29 cellular contexts compared by ENCODE assay signal in the genomic region with DNA sequence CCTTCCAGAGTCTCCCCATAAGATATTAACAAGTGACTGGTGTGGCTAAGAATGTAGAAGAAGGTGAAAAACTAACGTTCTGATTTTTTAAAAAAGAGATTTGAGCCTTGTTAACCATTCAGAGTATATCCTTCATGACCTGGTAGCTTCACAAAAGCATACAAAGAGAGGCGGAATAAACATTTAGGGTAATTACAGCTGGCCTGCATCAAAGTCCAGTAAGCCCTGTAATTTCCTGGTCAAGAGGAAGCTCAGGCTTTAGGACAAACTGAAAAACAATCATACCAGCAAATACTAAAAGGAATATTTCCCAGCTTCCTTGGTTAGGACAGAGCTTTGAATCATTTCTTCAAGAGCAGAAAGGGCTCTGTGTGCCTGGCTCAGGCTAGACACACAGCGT.
A peak's percentile ranks its signal among the peaks of the same experiment; 100 is the strongest.
DNase-seq lines count a peak whose midpoint lies in the region; ATAC-seq and TF ChIP-seq lines count a peak whose summit lies in the region.
"Had no signal": no experiment of that assay in that cellular context is flagged by ENCODE, and none has a peak within 500 bp of the region (broad histone marks: within the 10 kb centered on the region; RNA-seq: fewer than 3 reads in every experiment).

No MANE protein-coding gene starts in this region.

- no peaks in the 10 kb centered on the region for H3K79me2 ChIP-seq in hepatocyte

- H3K36me3 Mint-ChIP-seq in CD8-positive, alpha-beta T cell, result no peaks in the 10 kb centered on the region
- H3K36me3 Mint-ChIP-seq: CD8-positive, alpha-beta memory T cell had no signal

- H3K9me3 ChIP-seq in BLaER1 (peaks cover 28% of the 10 kb centered on the region), hepatocyte (ENCODE audit: low read depth) (no peaks in the 10 kb centered on the region), muscle layer of duodenum (ENCODE audit: control insufficient read depth in 1 of 2, low read length in 2 of 2) (peaks cover 0 to 7% of the 10 kb centered on the region in 2 donors)
- peaks cover 9% of the 10 kb centered on the region for H3K9me3 ChIP-seq in CD8-positive, alpha-beta T cell (ENCODE audit: low read length)
- H3K9me3 ChIP-seq: SJSA1 had no signal

- TF ChIP-seq CTCF in VCaP (conservative IDR thresholded peaks at IDR 0.05) (no peak), hepatocyte (IDR thresholded peaks at IDR 0.05; ENCODE audit: poor library complexity) (no peak)
- TF ChIP-seq CTCF in CD8-positive, alpha-beta T cell (IDR thresholded peaks at IDR 0.05), result no peak

- no peak overlapping the region for H3K9ac ChIP-seq in BLaER1
- H3K9ac ChIP-seq: KMS-11 had no signal

- no peak overlapping the region for H3K4me3 ChIP-seq in BLaER1
- H3K4me3 ChIP-seq in hepatocyte, result no peak overlapping the region
- H3K4me3 ChIP-seq in muscle layer of duodenum (ENCODE audit: low read depth in 1 of 2, low read length in 2 of 2), result no peak overlapping the region
- H3K4me3 ChIP-seq in CD8-positive, alpha-beta T cell (ENCODE audit: low read depth, low read length), result no peak overlapping the region
- H3K4me3 ChIP-seq: A549, HAP-1, PC-9, SJSA1 had no signal

- POLR2A ChIA-PET in CD8-positive, alpha-beta T cell (lab: Charles Lee), result no interaction called here

- H3K36me3 ChIP-seq in BLaER1 (peaks cover 10% of the 10 kb centered on the region), hepatocyte (replicated peaks; ENCODE audit: insufficient read depth, low read depth) (no peaks in the 10 kb centered on the region), muscle layer of duodenum (ENCODE audit: control insufficient read depth in 1 of 2, insufficient read depth in 2 of 2, low read length in 2 of 2) (no peaks in the 10 kb centered on the region)
- no peaks in the 10 kb centered on the region for H3K36me3 ChIP-seq in CD8-positive, alpha-beta T cell (ENCODE audit: insufficient read depth, low read length)
- H3K36me3 ChIP-seq: HAP-1, SJSA1 had no signal

- H3K27me3 ChIP-seq in BLaER1 (no peaks in the 10 kb centered on the region), hepatocyte (no peaks in the 10 kb centered on the region), muscle layer of duodenum (ENCODE audit: low read depth, low read length) (no peaks in the 10 kb centered on the region)
- no peaks in the 10 kb centered on the region for H3K27me3 ChIP-seq in CD8-positive, alpha-beta T cell (ENCODE audit: insufficient read depth, low read length)
- H3K27me3 ChIP-seq: SJSA1 had no signal

- DNase-seq in hepatocyte (ENCODE audit: low spot score) (no peak), SK-N-DZ (ENCODE audit: low spot score) (no peak), HuH-7.5 (ENCODE audit: low spot score) (no peak)
- no peak for DNase-seq in CD8-positive, alpha-beta T cell
- DNase-seq: AML-193; C1 segment of cervical spinal cord; Calu3; CD8-positive, alpha-beta memory T cell; DMS79 treated with DMSO at 0.1 percent for 48 hours; GF-D8; GOT3; HFFc6; MM.1S; NCI-H1694; NCI-H2081; NCI-H345; NCI-H524; NCI-H774; PC-9; Right ventricle myocardium superior had no signal

- CTCF ChIA-PET in CD8-positive, alpha-beta T cell (lab: Charles Lee), result interaction anchor here (8.0 kb wide), 1 partner anchor 10 kb away, joined by 74 read pairs; no protein-coding TSS in a partner anchor

- H4K20me1 ChIP-seq in BLaER1 (no peaks in the 10 kb centered on the region), hepatocyte (ENCODE audit: insufficient read depth, poor library complexity, severe bottlenecking) (no peaks in the 10 kb centered on the region)

- H3K9me2 ChIP-seq in hepatocyte (replicated peaks; ENCODE audit: insufficient read depth), result no peaks in the 10 kb centered on the region

- H3K9me3 Mint-ChIP-seq in CD8-positive, alpha-beta T cell, result peaks cover 4% of the 10 kb centered on the region

- peaks cover 7% of the 10 kb centered on the region for H3K27me3 Mint-ChIP-seq in CD8-positive, alpha-beta T cell (ENCODE audit: low read depth)

- peaks cover 60% of the 10 kb centered on the region for H3K4me1 ChIP-seq in BLaER1
- no peaks in the 10 kb centered on the region for H3K4me1 ChIP-seq in hepatocyte (ENCODE audit: insufficient read depth)
- H3K4me1 ChIP-seq in muscle layer of duodenum (ENCODE audit: control insufficient read depth in 1 of 2, insufficient read depth in 2 of 2, low read length in 2 of 2), result no peaks in the 10 kb centered on the region
- H3K4me1 ChIP-seq in CD8-positive, alpha-beta T cell (ENCODE audit: insufficient read depth, low read length), result no peaks in the 10 kb centered on the region
- H3K4me1 ChIP-seq: A549, SJSA1 had no signal

- no peak overlapping the region for H3K27ac ChIP-seq in BLaER1
- H3K27ac ChIP-seq in VCaP, result peak overlapping the region; percentile 21; the same call in 1 of the 2 replicates
- peak overlapping the region; percentile 42 for H3K27ac ChIP-seq in hepatocyte
- H3K27ac ChIP-seq in muscle layer of duodenum (ENCODE audit: low read length), result peak overlapping the region; percentile 17
- H3K27ac ChIP-seq in CD8-positive, alpha-beta T cell (ENCODE audit: low read depth, low read length), result no peak overlapping the region
- H3K27ac ChIP-seq: A549, KMS-11, PC-9, SJSA1 had no signal

- intact Hi-C loops in CD8-positive, alpha-beta T cell (cut with DNase I, micrococcal nuclease), result no loop called here

- 0 out of 2 replicates have a peak overlapping the region, but pooled peaks have one; percentile 64 for H3K4me2 ChIP-seq in BLaER1
- H3K4me2 ChIP-seq in hepatocyte, result no peak overlapping the region
- H3K4me2 ChIP-seq: A549, KMS-11, PC-9 had no signal

- H3K4me3 Mint-ChIP-seq in CD8-positive, alpha-beta T cell, result no peak overlapping the region
- H3K4me3 Mint-ChIP-seq: CD8-positive, alpha-beta memory T cell; HFFc6; IgD-negative memory B cell had no signal

- H3K4me1 Mint-ChIP-seq in CD8-positive, alpha-beta T cell (ENCODE audit: low read depth), result no peaks in the 10 kb centered on the region
- H3K4me1 Mint-ChIP-seq: CD8-positive, alpha-beta memory T cell; IgD-negative memory B cell had no signal

- no peak for ATAC-seq in CD8-positive, alpha-beta T cell
- no peak for ATAC-seq in HG03432 (IDR thresholded peaks at IDR 0.05; ENCODE audit: unreplicated experiment)
- ATAC-seq: A549 had no signal

- no peak overlapping the region for H3K27ac Mint-ChIP-seq in CD8-positive, alpha-beta T cell
- H3K27ac Mint-ChIP-seq: CD8-positive, alpha-beta memory T cell; HFFc6; IgD-negative memory B cell had no signal

- no peak overlapping the region for H2AFZ ChIP-seq in hepatocyte
- H2AFZ ChIP-seq: PC-9 had no signal

- WGBS in hepatocyte (ENCODE audit: low lambda C conversion rate, missing lambda C conversion rate), result 80% methylated on average over 3 of the region's 3 CpGs

Comparison
In these comparisons a context has a peak if more than half of its experiments do, and no peak if none do; other contexts are left out.
1. H3K27ac ChIP-seq: peak in VCaP (single experiment), hepatocyte (single experiment) and muscle layer of duodenum (single experiment); none in BLaER1 (single experiment) and CD8-positive, alpha-beta T cell (single experiment).